In genomic region chr1:18530567-18531502, GRCh38 we compare ENCODE assay signal across 13 cellular contexts. TPM values are rescaled to one million over a fixed set of nuclear protein-coding genes. Genes with fewer than 3 reads are reported as not detected.
DNase-seq lines count a peak whose midpoint lies in the region; ATAC-seq, FAIRE-seq and TF ChIP-seq lines count a peak whose summit lies in the region.
"Had no signal": no experiment of that assay in that cellular context is flagged by ENCODE, and none has a peak within 500 bp of the region (broad histone marks: within the 10 kb centered on the region; RNA-seq: fewer than 3 reads in every experiment).

No MANE protein-coding gene starts in this region.

- no peaks in the 10 kb centered on the region for H3K36me3 ChIP-seq in Peyer's patch
- H3K36me3 ChIP-seq: SJSA1, tibial artery had no signal

- H3K4me1 ChIP-seq in A549 (no peaks in the 10 kb centered on the region), Peyer's patch (peaks cover 0 to 13% (median 0%) of the 10 kb centered on the region in 4 donors)
- H3K4me1 ChIP-seq: Caco-2, SJSA1, tibial artery had no signal

- H3K9me3 ChIP-seq in A549, result no peaks in the 10 kb centered on the region
- H3K9me3 ChIP-seq in Peyer's patch, result no peaks in the 10 kb centered on the region
- H3K9me3 ChIP-seq: Caco-2, SJSA1, tibial artery had no signal

- TF ChIP-seq EP300 in A549 (IDR thresholded peaks at IDR 0.05), result no peak

- 12% methylated on average over 6 of the region's 6 CpGs for WGBS in A549 (ENCODE audit: missing lambda C conversion rate)

- no peaks in the 10 kb centered on the region for H3K27me3 ChIP-seq in Peyer's patch

- no peak for FAIRE-seq in A549 (lab: Jason Lieb, UNC)

- H3K27ac ChIP-seq in A549, result no peak overlapping the region
- no peak overlapping the region for H3K27ac ChIP-seq in Peyer's patch
- H3K27ac ChIP-seq: SJSA1, tibial artery had no signal

- POLR2A ChIA-PET in A549 (lab: Yijun Ruan, JAX), result no interaction called here

- CTCF ChIA-PET in A549 (lab: Yijun Ruan, JAX), result interaction anchor here (1.3 kb wide), 1 partner anchor 25 kb away, joined by 3 read pairs; no protein-coding TSS in a partner anchor

- no peak for DNase-seq in A549 (ENCODE audit: low read depth in 1 of 2, low spot score in 1 of 2)
- peak in 2 of 3 donors; percentile 62 to 70 for DNase-seq in Peyer's patch
- peak; percentile 73 for DNase-seq in islet precursor cell
- DNase-seq in NCI-H2171 treated with DMSO at 0.1 percent for 48 hours (lab: John Stamatoyannopoulos, UW), result no peak
- no peak for DNase-seq in germinal center (ENCODE audit: low spot score)
- DNase-seq: Kasumi-1, naive B cell, tibial artery had no signal

- TF ChIP-seq POLR2A in A549 (IDR thresholded peaks at IDR 0.05; ENCODE audit: low read length) (no peak), Peyer's patch (IDR thresholded peaks at IDR 0.05) (no peak)

- no peak for TF ChIP-seq CTCF in A549 (IDR thresholded peaks at IDR 0.05)
- peak; percentile 33; the same call in 1 of the 2 replicates for TF ChIP-seq CTCF in GM12875 (IDR thresholded peaks at IDR 0.05; ENCODE audit: borderline replicate concordance, insufficient read depth, low read depth, low read length)
- TF ChIP-seq CTCF in Peyer's patch (IDR thresholded peaks at IDR 0.05), result peak in 4 of 6 experiments; percentile 21 to 60 (median 52)

- no peak overlapping the region for H3K4me3 ChIP-seq in A549
- H3K4me3 ChIP-seq in GM12875 (ENCODE audit: low read depth, low read length), result no peak overlapping the region
- no peak overlapping the region for H3K4me3 ChIP-seq in Peyer's patch
- H3K4me3 ChIP-seq: SJSA1, tibial artery had no signal

- peak in 1 of 2 experiments; percentile 16; a peak in 1 of 5 replicates for TF ChIP-seq RAD21 in A549 (conservative IDR thresholded peaks at IDR 0.05 in 1 of 2, IDR thresholded peaks at IDR 0.05 in 1 of 2)

- H3K4me2 ChIP-seq in A549, result no peak overlapping the region

- ATAC-seq in A549 (no peak), GM18517 (IDR thresholded peaks at IDR 0.05; ENCODE audit: unreplicated experiment) (no peak), GM21367 (IDR thresholded peaks at IDR 0.05; ENCODE audit: unreplicated experiment) (no peak)

TF ChIP-seq in A549, 52 proteins besides CTCF, POLR2A, EP300 and RAD21:
- TF ChIP-seq MAZ (IDR thresholded peaks at IDR 0.05; ENCODE audit: borderline replicate concordance, low read depth, low read length), result no peak
- TF ChIP-seq EHF (CRISPR knock-in tag; IDR thresholded peaks at IDR 0.05), result no peak
- TF ChIP-seq PHF8 (IDR thresholded peaks at IDR 0.05; ENCODE audit: borderline replicate concordance, low read depth), result no peak
- TF ChIP-seq SMC3 (IDR thresholded peaks at IDR 0.05), result peak; percentile 7; the same call in 1 of the 3 replicates

RNA-seq across cellular contexts. Expression of gene KLHDC7A, which starts 50.1 kb away (rescaled TPM):
- 0.74 and 1.1 TPM in 2 replicates for polyA plus RNA-seq in A549 (2011; rRNA removed)
- 0.49 and 0.79 TPM in 2 replicates for polyA plus RNA-seq in A549 (2012; cell fraction: cytosol; rRNA removed)
- polyA plus RNA-seq in A549 (2012; cell fraction: nucleus; rRNA removed), result 2.0 and 2.3 TPM in 2 replicates
- polyA plus RNA-seq in A549 (2017; fragmentation: RNase III; extraction: RNeasy Plus Mini Kit Qiagen cat#74134 plus additional on column Dnase treatment), result 2.3 to 2.9 TPM (median 2.3 TPM) in 3 replicates
- polyA minus RNA-seq in A549 (2011; rRNA and poly(A)+ RNA removed), result 0.88 and 1.4 TPM in 2 replicates
- under 1 TPM in 3 of 4 donors, not detected in 1; 0.27 to 0.70 (median 0.38) TPM for total RNA-seq in Peyer's patch
- total RNA-seq: SJSA1 had no signal

Comparison
In these comparisons a context has a peak if more than half of its experiments do, and no peak if none do; other contexts are left out.
1. DNase-seq: peak in Peyer's patch (2 of 3) and islet precursor cell (single experiment); none in A549 (0 of 2), NCI-H2171 treated with DMSO at 0.1 percent for 48 hours (single experiment) and germinal center (single experiment).